Comparison of ENCODE assay signal across 29 cellular contexts in genomic region chr22:48358886-48359612, GRCh38.
A peak's percentile ranks its signal among the peaks of the same experiment; 100 is the strongest.
DNase-seq lines count a peak whose midpoint lies in the region; ATAC-seq, FAIRE-seq and TF ChIP-seq lines count a peak whose summit lies in the region.
"Had no signal": no experiment of that assay in that cellular context is flagged by ENCODE, and none has a peak within 500 bp of the region (broad histone marks: within the 10 kb centered on the region; RNA-seq: fewer than 3 reads in every experiment).

No MANE protein-coding gene starts in this region.

- H3K9me3 ChIP-seq in kidney (ENCODE audit: control insufficient read depth in 1 of 2, low read length in 2 of 2) (no peaks in the 10 kb centered on the region), upper lobe of right lung (no peaks in the 10 kb centered on the region)
- H3K9me3 ChIP-seq: A549; BLaER1 treated with 17β-estradiol and CSF1 and Interleukin-3, amounts not matched to agents 10 nM and 100 nM; SJSA1 had no signal

- no peaks in the 10 kb centered on the region for H3K27me3 Mint-ChIP-seq in activated CD8-positive, alpha-beta memory T cell treated with anti-CD3 and anti-CD28 coated beads, Interleukin-2, amount 10 ng/mL, durations not matched to agents 7 days and 5 days
- peaks cover 25% of the 10 kb centered on the region for H3K27me3 Mint-ChIP-seq in mesothelial cell of epicardium (ENCODE audit: low read depth)
- no peaks in the 10 kb centered on the region for H3K27me3 Mint-ChIP-seq in activated T-helper 2 cell treated with anti-CD3 and anti-CD28 coated beads, Interferon-gamma antibody, Interleukin-2, Interleukin-4, amounts not matched to agents 10 μg/mL and 5 μg/mL and 100 μg/mL, durations not matched to agents 14 hours and 24 hours and 36 hours (ENCODE audit: low read depth)

- peaks cover 16% of the 10 kb centered on the region for H3K27me3 ChIP-seq in upper lobe of right lung
- H3K27me3 ChIP-seq: BLaER1 treated with 17β-estradiol and CSF1 and Interleukin-3, amounts not matched to agents 10 nM and 100 nM had no signal

- ATAC-seq in activated CD8-positive, alpha-beta memory T cell treated with anti-CD3 and anti-CD28 coated beads, Interleukin-2, amount 10 ng/mL, durations not matched to agents 7 days and 5 days: no peak
- ATAC-seq in upper lobe of right lung: no peak
- ATAC-seq: A549, GM12878, HCT116 had no signal

- H3K4me1 ChIP-seq in kidney (ENCODE audit: control insufficient read depth in 1 of 2, insufficient read depth in 1 of 2, low read depth in 1 of 2, low read length in 2 of 2): no peaks in the 10 kb centered on the region
- no peaks in the 10 kb centered on the region for H3K4me1 ChIP-seq in upper lobe of right lung

- H3K9ac ChIP-seq in kidney (ENCODE audit: low read length in 2 of 2): no peak overlapping the region
- H3K9ac ChIP-seq: BLaER1 treated with 17β-estradiol and CSF1 and Interleukin-3, amounts not matched to agents 10 nM and 100 nM; KMS-11 had no signal

- H3K4me1 Mint-ChIP-seq in activated CD8-positive, alpha-beta memory T cell treated with anti-CD3 and anti-CD28 coated beads, Interleukin-2, amount 10 ng/mL, durations not matched to agents 7 days and 5 days: no peaks in the 10 kb centered on the region
- H3K4me1 Mint-ChIP-seq in mesothelial cell of epicardium: no peaks in the 10 kb centered on the region
- no peaks in the 10 kb centered on the region for H3K4me1 Mint-ChIP-seq in activated T-helper 2 cell treated with anti-CD3 and anti-CD28 coated beads, Interferon-gamma antibody, Interleukin-2, Interleukin-4, amounts not matched to agents 10 μg/mL and 5 μg/mL and 100 μg/mL, durations not matched to agents 14 hours and 24 hours and 36 hours (ENCODE audit: low read depth)

- DNase-seq in activated CD8-positive, alpha-beta memory T cell treated with anti-CD3 and anti-CD28 coated beads, Interleukin-2, amount 50 U/mL, for 4 hours: peak; percentile 8
- DNase-seq in activated CD8-positive, alpha-beta memory T cell treated with anti-CD3 and anti-CD28 coated beads, Interleukin-2, amount 10 ng/mL, durations not matched to agents 7 days and 5 days: no peak
- peak; percentile 28 for DNase-seq in NCI-H1694 treated with DMSO at 0.1 percent for 48 hours (lab: John Stamatoyannopoulos, UW)
- DNase-seq in kidney: peak; percentile 58
- DNase-seq in upper lobe of right lung: peak; percentile 56
- DNase-seq in mesothelial cell of epicardium (ENCODE audit: low spot score in 2 of 2, unreplicated experiment in 2 of 2): no peak
- DNase-seq in activated T-helper 2 cell treated with anti-CD3 and anti-CD28 coated beads, Interferon-gamma antibody, Interleukin-2, Interleukin-4, amounts not matched to agents 10 μg/mL and 5 μg/mL and 100 μg/mL, durations not matched to agents 14 hours and 24 hours and 36 hours (ENCODE audit: low spot score): no peak
- DNase-seq: AML-193; CD4-positive, alpha-beta T cell; COR-L47; DMS79; EL; GDM1; MM.1S; NCI-H1417 treated with DMSO at 0.1 percent for 48 hours; NCI-H187 treated with DMSO at 0.1 percent for 48 hours; NCI-H2227 treated with DMSO at 0.1 percent for 48 hours; NCI-H510A; NCI-H774; PC-9; Right ventricle myocardium superior had no signal

- intact Hi-C loops in kidney (cut with DNase I): no loop called here
- intact Hi-C loops in upper lobe of right lung (cut with DNase I): no loop called here
- intact Hi-C loops in activated T-helper 2 cell treated with anti-CD3 and anti-CD28 coated beads, Interferon-gamma antibody, Interleukin-2, Interleukin-4, amounts not matched to agents 10 μg/mL and 5 μg/mL and 100 μg/mL, durations not matched to agents 14 hours and 24 hours and 36 hours (cut with micrococcal nuclease): no loop called here

- TF ChIP-seq CTCF in kidney (IDR thresholded peaks at IDR 0.05; ENCODE audit: borderline replicate concordance, extremely low read depth, insufficient read depth) (no peak), upper lobe of right lung (IDR thresholded peaks at IDR 0.05) (no peak), mesothelial cell of epicardium (IDR thresholded peaks at IDR 0.05; ENCODE audit: unreplicated experiment) (no peak)

- H3K27ac ChIP-seq in kidney (ENCODE audit: low read depth in 2 of 2, low read length in 2 of 2) (no peak overlapping the region), upper lobe of right lung (no peak overlapping the region)
- H3K27ac ChIP-seq: BLaER1 treated with 17β-estradiol and CSF1 and Interleukin-3, amounts not matched to agents 10 nM and 100 nM; HL-60; KMS-11; PC-9; SJSA1 had no signal

- no peaks in the 10 kb centered on the region for H3K9me3 Mint-ChIP-seq in activated CD8-positive, alpha-beta memory T cell treated with anti-CD3 and anti-CD28 coated beads, Interleukin-2, amount 10 ng/mL, durations not matched to agents 7 days and 5 days (ENCODE audit: low read depth)
- H3K9me3 Mint-ChIP-seq in mesothelial cell of epicardium: no peaks in the 10 kb centered on the region
- H3K9me3 Mint-ChIP-seq in activated T-helper 2 cell treated with anti-CD3 and anti-CD28 coated beads, Interferon-gamma antibody, Interleukin-2, Interleukin-4, amounts not matched to agents 10 μg/mL and 5 μg/mL and 100 μg/mL, durations not matched to agents 14 hours and 24 hours and 36 hours: no peaks in the 10 kb centered on the region
- H3K9me3 Mint-ChIP-seq: CD4-positive, alpha-beta T cell; IgD-negative memory B cell had no signal

- no peaks in the 10 kb centered on the region for H3K36me3 ChIP-seq in kidney (ENCODE audit: control insufficient read depth in 1 of 2, insufficient read depth in 2 of 2, low read length in 2 of 2)
- no peaks in the 10 kb centered on the region for H3K36me3 ChIP-seq in upper lobe of right lung
- H3K36me3 ChIP-seq: BLaER1 treated with 17β-estradiol and CSF1 and Interleukin-3, amounts not matched to agents 10 nM and 100 nM; SJSA1 had no signal

- H3K27ac Mint-ChIP-seq in activated CD8-positive, alpha-beta memory T cell treated with anti-CD3 and anti-CD28 coated beads, Interleukin-2, amount 10 ng/mL, durations not matched to agents 7 days and 5 days: no peak overlapping the region
- H3K27ac Mint-ChIP-seq in mesothelial cell of epicardium: no peak overlapping the region
- no peak overlapping the region for H3K27ac Mint-ChIP-seq in activated T-helper 2 cell treated with anti-CD3 and anti-CD28 coated beads, Interferon-gamma antibody, Interleukin-2, Interleukin-4, amounts not matched to agents 10 μg/mL and 5 μg/mL and 100 μg/mL, durations not matched to agents 14 hours and 24 hours and 36 hours
- H3K27ac Mint-ChIP-seq: CD4-positive, alpha-beta T cell; IgD-negative memory B cell had no signal

- no peak overlapping the region for H3K4me3 Mint-ChIP-seq in activated CD8-positive, alpha-beta memory T cell treated with anti-CD3 and anti-CD28 coated beads, Interleukin-2, amount 10 ng/mL, durations not matched to agents 7 days and 5 days
- H3K4me3 Mint-ChIP-seq in mesothelial cell of epicardium: no peak overlapping the region
- H3K4me3 Mint-ChIP-seq in activated T-helper 2 cell treated with anti-CD3 and anti-CD28 coated beads, Interferon-gamma antibody, Interleukin-2, Interleukin-4, amounts not matched to agents 10 μg/mL and 5 μg/mL and 100 μg/mL, durations not matched to agents 14 hours and 24 hours and 36 hours (ENCODE audit: low read depth): no peak overlapping the region
- H3K4me3 Mint-ChIP-seq: CD4-positive, alpha-beta T cell; IgD-negative memory B cell had no signal

- H3K36me3 Mint-ChIP-seq in activated CD8-positive, alpha-beta memory T cell treated with anti-CD3 and anti-CD28 coated beads, Interleukin-2, amount 10 ng/mL, durations not matched to agents 7 days and 5 days: no peaks in the 10 kb centered on the region
- H3K36me3 Mint-ChIP-seq in mesothelial cell of epicardium: no peaks in the 10 kb centered on the region
- H3K36me3 Mint-ChIP-seq in activated T-helper 2 cell treated with anti-CD3 and anti-CD28 coated beads, Interferon-gamma antibody, Interleukin-2, Interleukin-4, amounts not matched to agents 10 μg/mL and 5 μg/mL and 100 μg/mL, durations not matched to agents 14 hours and 24 hours and 36 hours (ENCODE audit: low read depth): no peaks in the 10 kb centered on the region
- H3K36me3 Mint-ChIP-seq: IgD-negative memory B cell had no signal

- no peak for FAIRE-seq in kidney (lab: Jason Lieb, UNC)
- FAIRE-seq: A549, GM12878 had no signal

- CTCF ChIA-PET in activated CD8-positive, alpha-beta memory T cell treated with anti-CD3 and anti-CD28 coated beads, Interleukin-2, amount 10 ng/mL, durations not matched to agents 7 days and 5 days (lab: Charles Lee): no interaction called here

- H3K4me3 ChIP-seq in kidney (ENCODE audit: low read length in 2 of 2): no peak overlapping the region
- no peak overlapping the region for H3K4me3 ChIP-seq in upper lobe of right lung
- H3K4me3 ChIP-seq: A549; BLaER1 treated with 17β-estradiol and CSF1 and Interleukin-3, amounts not matched to agents 10 nM and 100 nM; GM12878; PC-9; SJSA1 had no signal

Comparison
In these comparisons a context has a peak if more than half of its experiments do, and no peak if none do; other contexts are left out.
1. DNase-seq: peak in activated CD8-positive, alpha-beta memory T cell treated with anti-CD3 and anti-CD28 coated beads, Interleukin-2, amount 50 U/mL, for 4 hours (single experiment), NCI-H1694 treated with DMSO at 0.1 percent for 48 hours (single experiment), kidney (single experiment) and upper lobe of right lung (single experiment); none in activated CD8-positive, alpha-beta memory T cell treated with anti-CD3 and anti-CD28 coated beads, Interleukin-2, amount 10 ng/mL, durations not matched to agents 7 days and 5 days (single experiment), mesothelial cell of epicardium (0 of 2) and activated T-helper 2 cell treated with anti-CD3 and anti-CD28 coated beads, Interferon-gamma antibody, Interleukin-2, Interleukin-4, amounts not matched to agents 10 μg/mL and 5 μg/mL and 100 μg/mL, durations not matched to agents 14 hours and 24 hours and 36 hours (single experiment).